3 cellular contexts compared by ENCODE assay signal in the genomic region with DNA sequence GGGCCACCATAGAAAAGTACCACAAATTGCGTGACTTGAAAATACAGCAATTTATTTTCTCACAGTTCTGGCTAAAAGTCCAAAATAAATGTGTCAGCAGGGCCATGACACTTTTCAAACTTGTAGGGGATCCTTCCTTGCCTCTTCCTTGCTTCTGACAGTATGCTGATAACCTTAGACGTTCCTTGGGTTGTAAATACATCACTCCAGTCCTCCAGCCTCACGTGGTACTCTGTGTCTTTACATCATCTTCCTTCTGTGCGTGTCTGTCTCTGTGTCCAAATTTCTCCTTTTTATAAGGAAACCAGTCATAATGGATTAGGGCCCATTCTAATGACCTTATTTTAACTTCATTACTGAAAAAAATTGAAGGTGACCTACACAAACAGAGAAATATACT.
A peak's percentile ranks its signal among the peaks of the same experiment; 100 is the strongest.
TF ChIP-seq lines count a peak whose summit lies in the region.

No MANE protein-coding gene starts in this region.

TF ChIP-seq in HepG2, 621 proteins besides CTCF, POLR2A, EP300 and RAD21:
- TF ChIP-seq FOXJ3 (CRISPR knock-in tag; IDR thresholded peaks at IDR 0.05; ENCODE audit: borderline replicate concordance) (no peak), ZBTB20 (CRISPR knock-in tag; IDR thresholded peaks at IDR 0.05; ENCODE audit: borderline replicate concordance, low read depth) (no peak)
TF ChIP-seq in HepG2: peak in this region for 0.

TF ChIP-seq in HEK293T, 16 proteins besides CTCF, POLR2A, EP300 and RAD21:
- TF ChIP-seq, protein P1, sequence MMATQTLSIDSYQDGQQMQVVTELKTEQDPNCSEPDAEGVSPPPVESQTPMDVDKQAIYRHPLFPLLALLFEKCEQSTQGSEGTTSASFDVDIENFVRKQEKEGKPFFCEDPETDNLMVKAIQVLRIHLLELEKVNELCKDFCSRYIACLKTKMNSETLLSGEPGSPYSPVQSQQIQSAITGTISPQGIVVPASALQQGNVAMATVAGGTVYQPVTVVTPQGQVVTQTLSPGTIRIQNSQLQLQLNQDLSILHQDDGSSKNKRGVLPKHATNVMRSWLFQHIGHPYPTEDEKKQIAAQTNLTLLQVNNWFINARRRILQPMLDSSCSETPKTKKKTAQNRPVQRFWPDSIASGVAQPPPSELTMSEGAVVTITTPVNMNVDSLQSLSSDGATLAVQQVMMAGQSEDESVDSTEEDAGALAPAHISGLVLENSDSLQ (IDR thresholded peaks at IDR 0.05), result peak; percentile 74
- TF ChIP-seq ZNF384 (IDR thresholded peaks at IDR 0.05), result no peak

TF ChIP-seq in WTC11, 78 proteins besides CTCF, POLR2A, EP300 and RAD21:
- TF ChIP-seq, protein P2, sequence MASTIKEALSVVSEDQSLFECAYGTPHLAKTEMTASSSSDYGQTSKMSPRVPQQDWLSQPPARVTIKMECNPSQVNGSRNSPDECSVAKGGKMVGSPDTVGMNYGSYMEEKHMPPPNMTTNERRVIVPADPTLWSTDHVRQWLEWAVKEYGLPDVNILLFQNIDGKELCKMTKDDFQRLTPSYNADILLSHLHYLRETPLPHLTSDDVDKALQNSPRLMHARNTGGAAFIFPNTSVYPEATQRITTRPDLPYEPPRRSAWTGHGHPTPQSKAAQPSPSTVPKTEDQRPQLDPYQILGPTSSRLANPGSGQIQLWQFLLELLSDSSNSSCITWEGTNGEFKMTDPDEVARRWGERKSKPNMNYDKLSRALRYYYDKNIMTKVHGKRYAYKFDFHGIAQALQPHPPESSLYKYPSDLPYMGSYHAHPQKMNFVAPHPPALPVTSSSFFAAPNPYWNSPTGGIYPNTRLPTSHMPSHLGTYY (CRISPR knock-in tag; IDR thresholded peaks at IDR 0.05), result no peak
- TF ChIP-seq MYBL2 (CRISPR knock-in tag; IDR thresholded peaks at IDR 0.05) (no peak), TEAD4 (CRISPR knock-in tag; IDR thresholded peaks at IDR 0.05) (no peak), NR2C2 (CRISPR knock-in tag; IDR thresholded peaks at IDR 0.05) (no peak), NFE2L1 (CRISPR knock-in tag; IDR thresholded peaks at IDR 0.05) (no peak), ZNF219 (CRISPR knock-in tag; IDR thresholded peaks at IDR 0.05; ENCODE audit: borderline replicate concordance) (no peak), PRRX2 (CRISPR knock-in tag; IDR thresholded peaks at IDR 0.05) (no peak)
